Comparison of ENCODE assay signal across 35 cellular contexts in genomic region chr17:44875761-44876160, GRCh38. TPM values are rescaled to one million over a fixed set of nuclear protein-coding genes. Genes with fewer than 3 reads are reported as not detected.
"Had no signal": no experiment of that assay in that cellular context is flagged by ENCODE, and none has a peak within 500 bp of the region (broad histone marks: within the 10 kb centered on the region; RNA-seq: fewer than 3 reads in every experiment).

No MANE protein-coding gene starts in this region.

- H3K27me3 Mint-ChIP-seq: activated CD4-positive, alpha-beta memory T cell treated with anti-CD3 and anti-CD28 coated beads for 36 hours; activated CD4-positive, alpha-beta T cell treated with anti-CD3 and anti-CD28 coated beads for 36 hours; activated CD4-positive, alpha-beta T cell treated with anti-CD3 and anti-CD28 coated beads, Interleukin-2, amount 10 ng/mL, durations not matched to agents 24 days and 14 days; activated CD8-positive, alpha-beta memory T cell treated with anti-CD3 and anti-CD28 coated beads, Interleukin-2, amount 10 ng/mL, durations not matched to agents 7 days and 5 days; activated naive CD4-positive, alpha-beta T cell treated with anti-CD3 and anti-CD28 coated beads, Interleukin-2, amount 50 U/mL, for 24 hours; activated naive CD8-positive, alpha-beta T cell treated with anti-CD3 and anti-CD28 coated beads for 36 hours; activated naive CD8-positive, alpha-beta T cell treated with anti-CD3 and anti-CD28 coated beads, Interleukin-2, amount 50 U/mL, for 24 hours; effector memory CD8-positive, alpha-beta T cell; T-helper 17 cell had no signal

- H3K4me3 Mint-ChIP-seq: activated CD4-positive, alpha-beta memory T cell treated with anti-CD3 and anti-CD28 coated beads for 36 hours; activated CD4-positive, alpha-beta T cell treated with anti-CD3 and anti-CD28 coated beads for 36 hours; activated CD4-positive, alpha-beta T cell treated with anti-CD3 and anti-CD28 coated beads, Interleukin-2, amount 10 ng/mL, durations not matched to agents 24 days and 14 days; activated CD8-positive, alpha-beta memory T cell treated with anti-CD3 and anti-CD28 coated beads, Interleukin-2, amount 10 ng/mL, durations not matched to agents 7 days and 5 days; activated CD8-positive, alpha-beta T cell treated with anti-CD3 and anti-CD28 coated beads, Interleukin-2, amount 10 ng/mL, durations not matched to agents 7 days and 5 days; activated naive CD4-positive, alpha-beta T cell treated with anti-CD3 and anti-CD28 coated beads for 36 hours; activated naive CD4-positive, alpha-beta T cell treated with anti-CD3 and anti-CD28 coated beads, Interleukin-2, amount 50 U/mL, for 24 hours; activated naive CD8-positive, alpha-beta T cell treated with anti-CD3 and anti-CD28 coated beads for 36 hours; activated naive CD8-positive, alpha-beta T cell treated with anti-CD3 and anti-CD28 coated beads, Interleukin-2, amount 50 U/mL, for 24 hours; activated T-helper 1 cell treated with anti-CD3 and anti-CD28 coated beads, Interleukin-12 subunit alpha, Interleukin-12 subunit beta, Interleukin-2, Interleukin-4 antibody, amounts not matched to agents 30 ng/mL and 10 ng/mL and 1 ng/mL, durations not matched to agents 14 hours and 24 hours and 36 hours; effector memory CD8-positive, alpha-beta T cell; T-helper 17 cell; T-helper 2 cell treated with Interferon-gamma antibody and Interleukin-4, amounts not matched to agents 5 μg/mL and 100 μg/mL, for 36 hours had no signal

- H3K27ac Mint-ChIP-seq: activated CD4-positive, alpha-beta memory T cell treated with anti-CD3 and anti-CD28 coated beads for 36 hours; activated CD4-positive, alpha-beta T cell treated with anti-CD3 and anti-CD28 coated beads for 36 hours; activated CD4-positive, alpha-beta T cell treated with anti-CD3 and anti-CD28 coated beads, Interleukin-2, amount 10 ng/mL, durations not matched to agents 24 days and 14 days; activated CD8-positive, alpha-beta memory T cell treated with anti-CD3 and anti-CD28 coated beads, Interleukin-2, amount 10 ng/mL, durations not matched to agents 7 days and 5 days; activated CD8-positive, alpha-beta T cell treated with anti-CD3 and anti-CD28 coated beads, Interleukin-2, amount 10 ng/mL, durations not matched to agents 7 days and 5 days; activated naive CD4-positive, alpha-beta T cell treated with anti-CD3 and anti-CD28 coated beads for 36 hours; activated naive CD4-positive, alpha-beta T cell treated with anti-CD3 and anti-CD28 coated beads, Interleukin-2, amount 50 U/mL, for 24 hours; activated naive CD8-positive, alpha-beta T cell treated with anti-CD3 and anti-CD28 coated beads for 36 hours; activated naive CD8-positive, alpha-beta T cell treated with anti-CD3 and anti-CD28 coated beads, Interleukin-2, amount 50 U/mL, for 24 hours; activated T-helper 1 cell treated with anti-CD3 and anti-CD28 coated beads, Interleukin-12 subunit alpha, Interleukin-12 subunit beta, Interleukin-2, Interleukin-4 antibody, amounts not matched to agents 30 ng/mL and 10 ng/mL and 1 ng/mL, durations not matched to agents 14 hours and 24 hours and 36 hours; activated T-helper 2 cell treated with anti-CD3 and anti-CD28 coated beads, Interferon-gamma antibody, Interleukin-2, Interleukin-4, amounts not matched to agents 10 μg/mL and 5 μg/mL and 100 μg/mL, durations not matched to agents 14 hours and 24 hours and 36 hours; T-helper 17 cell; T-helper 2 cell treated with Interferon-gamma antibody and Interleukin-4, amounts not matched to agents 5 μg/mL and 100 μg/mL, for 36 hours had no signal

- H3K9me3 Mint-ChIP-seq: activated CD4-positive, alpha-beta memory T cell treated with anti-CD3 and anti-CD28 coated beads for 36 hours; activated CD4-positive, alpha-beta T cell treated with anti-CD3 and anti-CD28 coated beads, Interleukin-2, amount 10 ng/mL, durations not matched to agents 24 days and 14 days; activated naive CD4-positive, alpha-beta T cell treated with anti-CD3 and anti-CD28 coated beads for 36 hours; activated naive CD4-positive, alpha-beta T cell treated with anti-CD3 and anti-CD28 coated beads, Interleukin-2, amount 50 U/mL, for 24 hours; activated naive CD8-positive, alpha-beta T cell treated with anti-CD3 and anti-CD28 coated beads for 36 hours; activated naive CD8-positive, alpha-beta T cell treated with anti-CD3 and anti-CD28 coated beads, Interleukin-2, amount 50 U/mL, for 24 hours; activated T-helper 1 cell treated with anti-CD3 and anti-CD28 coated beads, Interleukin-12 subunit alpha, Interleukin-12 subunit beta, Interleukin-2, Interleukin-4 antibody, amounts not matched to agents 30 ng/mL and 10 ng/mL and 1 ng/mL, durations not matched to agents 14 hours and 24 hours and 36 hours; activated T-helper 2 cell treated with anti-CD3 and anti-CD28 coated beads, Interferon-gamma antibody, Interleukin-2, Interleukin-4, amounts not matched to agents 10 μg/mL and 5 μg/mL and 100 μg/mL, durations not matched to agents 14 hours and 24 hours and 36 hours; effector memory CD8-positive, alpha-beta T cell; T-helper 2 cell treated with Interferon-gamma antibody and Interleukin-4, amounts not matched to agents 5 μg/mL and 100 μg/mL, for 36 hours had no signal

- DNase-seq: activated CD4-positive, alpha-beta memory T cell treated with anti-CD3 and anti-CD28 coated beads for 36 hours; activated CD4-positive, alpha-beta T cell treated with anti-CD3 and anti-CD28 coated beads for 36 hours; activated CD4-positive, alpha-beta T cell treated with anti-CD3 and anti-CD28 coated beads, Interleukin-2, amount 10 ng/mL, durations not matched to agents 24 days and 14 days; activated CD4-positive, CD25-positive, alpha-beta regulatory T cell; activated CD4-positive, CD25-positive, alpha-beta regulatory T cell treated with anti-CD3 and anti-CD28 coated beads, Interleukin-2, amount 50 U/mL, for 72 hours; activated CD8-positive, alpha-beta memory T cell treated with anti-CD3 and anti-CD28 coated beads, Interleukin-2, amount 10 ng/mL, durations not matched to agents 7 days and 5 days; activated CD8-positive, alpha-beta memory T cell treated with anti-CD3 and anti-CD28 coated beads, Interleukin-2, amount 50 U/mL, for 4 hours; activated CD8-positive, alpha-beta T cell treated with anti-CD3 and anti-CD28 coated beads, Interleukin-2, amount 10 ng/mL, durations not matched to agents 7 days and 5 days; activated effector memory CD4-positive, alpha-beta T cell treated with anti-CD3 and anti-CD28 coated beads, Interleukin-2, amount 50 U/mL, for 16 hours; activated naive CD4-positive, alpha-beta T cell treated with anti-CD3 and anti-CD28 coated beads for 36 hours; activated naive CD8-positive, alpha-beta T cell treated with anti-CD3 and anti-CD28 coated beads for 36 hours; activated naive CD8-positive, alpha-beta T cell treated with anti-CD3 and anti-CD28 coated beads, Interleukin-2, amount 50 U/mL, for 24 hours; activated T-cell treated with anti-CD3 and anti-CD28 coated beads, Interleukin-2, amount 50 U/mL, for 1 hour; activated T-cell treated with anti-CD3 and anti-CD28 coated beads, Interleukin-2, amount 50 U/mL, for 48 hours; adrenal gland; amygdala; body of pancreas; caudate nucleus; cortex of kidney; dermis blood vessel endothelial cell; effector CD4-positive, alpha-beta T cell; effector memory CD8-positive, alpha-beta T cell; erythroblast; foreskin keratinocyte; gastrocnemius medialis; glutamatergic neuron; heart left ventricle; T-helper 17 cell; T1000 had no signal

- H3K9me3 ChIP-seq: adrenal gland, body of pancreas, esophagus muscularis mucosa, gastrocnemius medialis, heart left ventricle had no signal

- H3K4me1 Mint-ChIP-seq: activated CD4-positive, alpha-beta T cell treated with anti-CD3 and anti-CD28 coated beads for 36 hours; activated CD8-positive, alpha-beta memory T cell treated with anti-CD3 and anti-CD28 coated beads, Interleukin-2, amount 10 ng/mL, durations not matched to agents 7 days and 5 days; activated naive CD8-positive, alpha-beta T cell treated with anti-CD3 and anti-CD28 coated beads, Interleukin-2, amount 50 U/mL, for 24 hours had no signal

- H3K4me3 ChIP-seq: adrenal gland, body of pancreas, esophagus muscularis mucosa, gastrocnemius medialis, heart left ventricle had no signal

- H3K27ac ChIP-seq: adrenal gland, body of pancreas, esophagus muscularis mucosa, foreskin keratinocyte, gastrocnemius medialis, heart left ventricle had no signal

- H3K27me3 ChIP-seq: adrenal gland, body of pancreas, esophagus muscularis mucosa, foreskin keratinocyte, gastrocnemius medialis, heart left ventricle had no signal

RNA-seq across cellular contexts. Expression of gene HIGD1B, which starts 28.1 kb away (rescaled TPM):
- total RNA-seq: activated CD4-positive, alpha-beta memory T cell treated with anti-CD3 and anti-CD28 coated beads for 36 hours; activated CD4-positive, alpha-beta T cell treated with anti-CD3 and anti-CD28 coated beads for 36 hours; activated CD4-positive, alpha-beta T cell treated with anti-CD3 and anti-CD28 coated beads, Interleukin-2, amount 10 ng/mL, durations not matched to agents 24 days and 14 days; activated CD8-positive, alpha-beta memory T cell treated with anti-CD3 and anti-CD28 coated beads for 36 hours; activated CD8-positive, alpha-beta memory T cell treated with anti-CD3 and anti-CD28 coated beads, Interleukin-2, amount 10 ng/mL, durations not matched to agents 7 days and 5 days; activated CD8-positive, alpha-beta T cell treated with anti-CD3 and anti-CD28 coated beads, Interleukin-2, amount 10 ng/mL, durations not matched to agents 7 days and 5 days; activated naive CD4-positive, alpha-beta T cell treated with anti-CD3 and anti-CD28 coated beads for 36 hours; activated naive CD8-positive, alpha-beta T cell treated with anti-CD3 and anti-CD28 coated beads for 36 hours; activated T-helper 1 cell treated with anti-CD3 and anti-CD28 coated beads, Interleukin-12 subunit alpha, Interleukin-12 subunit beta, Interleukin-2, Interleukin-4 antibody, amounts not matched to agents 30 ng/mL and 10 ng/mL and 1 ng/mL, durations not matched to agents 14 hours and 24 hours and 36 hours; activated T-helper 2 cell treated with anti-CD3 and anti-CD28 coated beads, Interferon-gamma antibody, Interleukin-2, Interleukin-4, amounts not matched to agents 10 μg/mL and 5 μg/mL and 100 μg/mL, durations not matched to agents 14 hours and 24 hours and 36 hours; dermis blood vessel endothelial cell; foreskin keratinocyte; T-helper 17 cell had no signal

RNA-seq across cellular contexts. Expression of gene GFAP, which starts 39.5 kb away (rescaled TPM):
- total RNA-seq: activated CD4-positive, alpha-beta memory T cell treated with anti-CD3 and anti-CD28 coated beads for 36 hours; activated CD4-positive, alpha-beta T cell treated with anti-CD3 and anti-CD28 coated beads for 36 hours; activated CD4-positive, alpha-beta T cell treated with anti-CD3 and anti-CD28 coated beads, Interleukin-2, amount 10 ng/mL, durations not matched to agents 24 days and 14 days; activated CD8-positive, alpha-beta memory T cell treated with anti-CD3 and anti-CD28 coated beads for 36 hours; activated CD8-positive, alpha-beta memory T cell treated with anti-CD3 and anti-CD28 coated beads, Interleukin-2, amount 10 ng/mL, durations not matched to agents 7 days and 5 days; activated CD8-positive, alpha-beta T cell treated with anti-CD3 and anti-CD28 coated beads, Interleukin-2, amount 10 ng/mL, durations not matched to agents 7 days and 5 days; activated naive CD4-positive, alpha-beta T cell treated with anti-CD3 and anti-CD28 coated beads for 36 hours; activated naive CD8-positive, alpha-beta T cell treated with anti-CD3 and anti-CD28 coated beads for 36 hours; activated T-helper 1 cell treated with anti-CD3 and anti-CD28 coated beads, Interleukin-12 subunit alpha, Interleukin-12 subunit beta, Interleukin-2, Interleukin-4 antibody, amounts not matched to agents 30 ng/mL and 10 ng/mL and 1 ng/mL, durations not matched to agents 14 hours and 24 hours and 36 hours; gastrocnemius medialis had no signal

RNA-seq across cellular contexts. Expression of gene GJC1, which starts 45.7 kb away (rescaled TPM):
- total RNA-seq: T-helper 17 cell had no signal
